13 cellular contexts compared by ENCODE assay signal in the genomic region with DNA sequence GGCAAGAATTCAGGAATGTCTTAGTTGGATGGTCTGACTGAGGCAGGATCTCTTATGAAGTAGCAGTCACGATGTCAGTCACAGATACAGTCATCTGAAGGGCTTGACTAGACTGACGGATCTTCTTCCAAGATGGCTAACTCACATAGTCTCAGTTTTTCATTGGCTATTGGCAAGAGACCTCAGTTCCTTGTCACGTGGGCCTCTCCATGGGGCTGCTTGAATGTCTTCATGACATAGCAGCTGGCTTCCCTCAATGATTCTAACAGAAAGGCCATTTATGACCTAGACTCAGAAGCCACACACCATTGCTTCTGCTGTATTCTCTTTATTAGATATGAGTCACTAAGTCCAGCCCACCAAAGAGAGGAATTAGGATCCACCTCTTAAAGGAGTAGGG. TPM values are rescaled to one million over a fixed set of nuclear protein-coding genes. Genes with fewer than 3 reads are reported as not detected.
DNase-seq lines count a peak whose midpoint lies in the region; ATAC-seq and TF ChIP-seq lines count a peak whose summit lies in the region.
"Had no signal": no experiment of that assay in that cellular context is flagged by ENCODE, and none has a peak within 500 bp of the region (broad histone marks: within the 10 kb centered on the region; RNA-seq: fewer than 3 reads in every experiment).

No MANE protein-coding gene starts in this region.

- no peaks in the 10 kb centered on the region for H3K9me2 ChIP-seq in PC-3 (replicated peaks; ENCODE audit: low read length)

- H4K20me1 ChIP-seq in PC-3 (ENCODE audit: low read length): no peaks in the 10 kb centered on the region

- no TSS peak for BruUV-seq in PC-3 (replicated peaks; lab: Mats Ljungman, UMichigan)

- POLR2A ChIA-PET in PC-3 (lab: Charles Lee; ENCODE audit: unreplicated experiment): no interaction called here

- H3K36me3 ChIP-seq in PC-3 (ENCODE audit: low read depth, low read length): no peaks in the 10 kb centered on the region
- H3K36me3 ChIP-seq: ovary had no signal

- no peaks in the 10 kb centered on the region for H3F3A ChIP-seq in PC-3 (ENCODE audit: low read length, unreplicated experiment)

- no peak overlapping the region for H3K9ac ChIP-seq in PC-3 (ENCODE audit: low read length)

- CTCF ChIA-PET in PC-3 (lab: Charles Lee): no interaction called here

- peak; percentile 37; the same call in 1 of the 2 replicates for ATAC-seq in PC-3
- no peak for ATAC-seq in HG03342 (IDR thresholded peaks at IDR 0.05; ENCODE audit: unreplicated experiment)
- no peak for ATAC-seq in GM21390 (IDR thresholded peaks at IDR 0.05; ENCODE audit: unreplicated experiment)
- no peak for ATAC-seq in HG02588 (IDR thresholded peaks at IDR 0.05; ENCODE audit: unreplicated experiment)

- peaks cover 10% of the 10 kb centered on the region for H3K79me2 ChIP-seq in PC-3 (ENCODE audit: low read length)

- no peak overlapping the region for H3K27ac ChIP-seq in PC-3 (ENCODE audit: low read length)
- H3K27ac ChIP-seq: ovary had no signal

- H3K4me2 ChIP-seq in PC-3 (ENCODE audit: low read length): no peak overlapping the region; the same call in 1 of the 2 replicates

- H3K4me1 ChIP-seq in PC-3 (ENCODE audit: insufficient read depth, low read length): peaks cover 10% of the 10 kb centered on the region; the same call in 1 of the 2 replicates

- H3K4me3 ChIP-seq in PC-3 (ENCODE audit: low read length) (no peak overlapping the region), choroid plexus epithelial cell (ENCODE audit: low read depth, low read length) (no peak overlapping the region)
- H3K4me3 ChIP-seq: ovary had no signal

- H2AFZ ChIP-seq in PC-3 (ENCODE audit: low read length): no peak overlapping the region

- no peaks in the 10 kb centered on the region for H3K9me3 ChIP-seq in PC-3 (ENCODE audit: low read length)
- H3K9me3 ChIP-seq: ovary had no signal

- H3K27me3 ChIP-seq in PC-3 (ENCODE audit: low read length): no peaks in the 10 kb centered on the region
- H3K27me3 ChIP-seq: ovary had no signal

- DNase-seq in COLO829 (ENCODE audit: low spot score) (peak; percentile 9), PC-3 (peak; percentile 26), choroid plexus epithelial cell (ENCODE audit: low read depth) (peak; percentile 4), midbrain (lab: John Stamatoyannopoulos, UW) (peak; percentile 85)
- no peak for DNase-seq in stimulated activated naive CD4-positive, alpha-beta T cell treated with Interleukin-2 at 50 U/mL for 16 hours (lab: John Stamatoyannopoulos, UW)
- DNase-seq: activated CD4-positive, CD25-positive, alpha-beta regulatory T cell treated with anti-CD3 and anti-CD28 coated beads, Interleukin-2, amount 50 U/mL, for 72 hours; AML-193; DMS153; ovary; SW 1271 had no signal

- intact Hi-C loops in PC-3 (cut with micrococcal nuclease): no loop called here

- no peak for TF ChIP-seq CTCF in PC-3 (conservative IDR thresholded peaks at IDR 0.05; ENCODE audit: low read depth, low read length)
- TF ChIP-seq CTCF in choroid plexus epithelial cell (conservative IDR thresholded peaks at IDR 0.05; ENCODE audit: low read depth, low read length): no peak

RNA-seq across cellular contexts. Expression of a gene that starts 4.7 kb away (rescaled TPM):
- total RNA-seq in PC-3 (2014; rRNA removed): 31.0 and 31.7 TPM in 2 replicates
